ENCODE assay signal across 13 cellular contexts in genomic region chr11:75491465-75491864, GRCh38.
"Had no signal": no experiment of that assay in that cellular context is flagged by ENCODE, and none has a peak within 500 bp of the region (broad histone marks: within the 10 kb centered on the region; RNA-seq: fewer than 3 reads in every experiment).

No MANE protein-coding gene starts in this region.

- H3K4me1 ChIP-seq: breast epithelium, right atrium auricular region had no signal

- FAIRE-seq: small intestine had no signal

- H3K9me3 ChIP-seq: breast epithelium, right atrium auricular region, SJSA1 had no signal

- H3K9me3 Mint-ChIP-seq: activated naive CD4-positive, alpha-beta T cell treated with anti-CD3 and anti-CD28 coated beads, Interleukin-2, amount 50 U/mL, for 24 hours; natural killer cell treated with Interleukin-12 subunit alpha and Interleukin-12 subunit beta and Interleukin-15 and Interleukin-18, amount 100 ng/mL, for 72 hours; type B pancreatic cell had no signal

- H3K27ac Mint-ChIP-seq: type B pancreatic cell had no signal

- H3K36me3 ChIP-seq: breast epithelium, right atrium auricular region, SJSA1 had no signal

- H3K36me3 Mint-ChIP-seq: natural killer cell treated with Interleukin-12 subunit alpha and Interleukin-12 subunit beta and Interleukin-15 and Interleukin-18, amount 100 ng/mL, for 72 hours; type B pancreatic cell had no signal

- ATAC-seq: left cardiac atrium had no signal

- H3K27me3 Mint-ChIP-seq: activated naive CD4-positive, alpha-beta T cell treated with anti-CD3 and anti-CD28 coated beads, Interleukin-2, amount 50 U/mL, for 24 hours; type B pancreatic cell had no signal

- H3K4me3 Mint-ChIP-seq: type B pancreatic cell had no signal

- DNase-seq: aorta, head of caudate nucleus, left cardiac atrium, nucleus accumbens had no signal

- H3K4me3 ChIP-seq: breast epithelium, right atrium auricular region, SJSA1 had no signal

- H3K27ac ChIP-seq: breast epithelium, foreskin keratinocyte, right atrium auricular region, SJSA1, VCaP had no signal
